In the genomic region with DNA sequence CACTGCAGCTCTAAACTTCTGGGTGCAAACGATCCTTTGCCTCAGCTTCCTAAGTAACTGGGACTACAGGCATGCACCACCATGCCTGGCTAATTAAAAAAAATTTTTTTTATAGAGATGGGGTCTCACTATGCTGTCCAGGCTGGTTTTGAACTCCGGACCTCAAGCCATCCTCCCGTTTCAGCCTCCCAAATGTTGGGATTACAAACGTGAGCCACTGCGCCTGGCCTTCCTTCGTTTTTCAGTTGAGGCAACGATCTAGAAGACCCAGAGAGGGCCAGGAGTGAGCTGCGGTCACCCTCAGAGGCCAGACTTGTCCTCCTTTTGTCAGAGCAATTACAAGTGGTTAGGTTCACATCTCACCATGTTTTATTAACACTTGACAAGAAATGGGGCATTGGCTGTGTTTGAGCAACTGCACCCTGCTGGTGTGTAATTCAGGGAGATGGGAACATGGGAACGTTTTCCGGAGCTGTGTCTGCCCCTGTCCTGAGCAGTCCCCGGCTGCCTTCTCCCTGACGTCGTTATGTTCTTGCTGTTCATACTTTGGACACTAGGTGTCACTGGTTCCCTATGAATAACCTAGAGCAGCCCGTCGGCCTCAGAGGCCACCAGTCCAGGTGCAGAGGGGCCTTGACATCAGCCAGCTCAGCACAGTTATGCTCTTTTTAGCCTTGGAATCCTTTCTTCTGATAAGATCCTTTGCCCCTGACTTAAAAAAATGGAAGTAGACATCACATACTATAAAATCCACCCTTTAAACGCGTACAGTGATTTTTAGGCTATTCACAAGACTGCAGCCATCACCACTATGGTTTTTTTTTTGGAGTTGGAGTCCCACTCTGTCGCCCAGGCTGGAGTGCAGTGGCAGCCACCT, we compare ENCODE assay signal across 8 cellular contexts.
DNase-seq lines count a peak whose midpoint lies in the region; ATAC-seq, FAIRE-seq and TF ChIP-seq lines count a peak whose summit lies in the region.

No MANE protein-coding gene starts in this region.

- ATAC-seq in GM23338, result peak; percentile 100
- peak; percentile 80 to 98 (median 96) for ATAC-seq in pancreas
- ATAC-seq in aorta (ENCODE audit: low FRiP score), result peak; percentile 81

- H3K4me2 ChIP-seq in GM23338, result no peak overlapping the region

- peaks cover 12% of the 10 kb centered on the region for H3K36me3 Mint-ChIP-seq in GM23338 (ENCODE audit: low read depth)

- peaks cover 60% of the 10 kb centered on the region for H3K9me3 Mint-ChIP-seq in GM23338

- peaks cover 10% of the 10 kb centered on the region for H3K27me3 Mint-ChIP-seq in GM23338 (ENCODE audit: insufficient read depth, low read depth, poor library complexity)

- 28 to 30% methylated on average over 18 of the region's 18 CpGs for WGBS in pancreas, 2 donors
- 35 to 36% methylated on average over 18 of the region's 18 CpGs for WGBS in aorta, 2 donors

- CTCF ChIA-PET in RWPE1 (lab: Yijun Ruan, JAX), result interaction anchor here (0.6 to 0.7 kb wide), 4 partner anchors 24 to 217 kb away, joined by 3 to 6 read pairs (median 3); no protein-coding TSS in a partner anchor

- POLR2A ChIA-PET in RWPE1 (lab: Yijun Ruan, JAX; ENCODE audit: low non-redundant PET), result no interaction called here

- H3K27ac Mint-ChIP-seq in GM23338, result no peak overlapping the region

- H3K27ac ChIP-seq in GM23338 (ENCODE audit: low read depth), result no peak overlapping the region
- H3K27ac ChIP-seq in RWPE1, result no peak overlapping the region
- no peak overlapping the region for H3K27ac ChIP-seq in pancreas
- no peak overlapping the region for H3K27ac ChIP-seq in aorta (ENCODE audit: low read depth in 1 of 2, low read length in 2 of 2)

- H3F3A ChIP-seq in GM23338 (replicated peaks; ENCODE audit: low read depth), result no peaks in the 10 kb centered on the region

- no peak overlapping the region for H2AFZ ChIP-seq in GM23338

- H3K9me3 ChIP-seq in pancreas, result no peaks in the 10 kb centered on the region
- peaks cover 11% of the 10 kb centered on the region for H3K9me3 ChIP-seq in aorta (ENCODE audit: control insufficient read depth, low read length)

- H3K79me2 ChIP-seq in GM23338 (replicated peaks; ENCODE audit: insufficient read depth), result no peaks in the 10 kb centered on the region

- H3K4me1 Mint-ChIP-seq in GM23338, result no peaks in the 10 kb centered on the region

- no peaks in the 10 kb centered on the region for H3K27me3 ChIP-seq in GM23338 (ENCODE audit: insufficient read depth)
- peaks cover 0 to 16% (median 2%) of the 10 kb centered on the region in 4 donors for H3K27me3 ChIP-seq in pancreas
- peaks cover 0 to 3% of the 10 kb centered on the region in 2 donors for H3K27me3 ChIP-seq in aorta (ENCODE audit: control insufficient read depth in 1 of 2, insufficient read depth in 2 of 2, low read length in 1 of 2)

- peak; percentile 93 for DNase-seq in GM03348 (ENCODE audit: low spot score)
- DNase-seq in GM23338 (ENCODE audit: low spot score), result peak; percentile 91
- DNase-seq in LNCaP clone FGC (ENCODE audit: low read depth), result peak; percentile 25
- DNase-seq in RWPE1 (ENCODE audit: low spot score), result peak; percentile 76
- peak; percentile 3 for DNase-seq in activated T-helper 9 cell treated with anti-CD3 and anti-CD28 coated beads, Interleukin-2, amount 50 U/mL, for 16 hours (ENCODE audit: low read depth)
- peak; percentile 56 to 84 for DNase-seq in frontal cortex (ENCODE audit: low spot score in 2 of 2)
- DNase-seq in pancreas, result peak in 5 of 6 donors; percentile 38 to 67 (median 46)
- DNase-seq in aorta, result no peak

- no peaks in the 10 kb centered on the region for H3K9me2 ChIP-seq in GM23338 (ENCODE audit: insufficient read depth)

- H3K4me3 Mint-ChIP-seq in GM23338, result no peak overlapping the region

- H3K4me3 ChIP-seq in GM23338, result no peak overlapping the region
- H3K4me3 ChIP-seq in LNCaP clone FGC (ENCODE audit: low read depth, low read length), result no peak overlapping the region
- H3K4me3 ChIP-seq in pancreas, result no peak overlapping the region
- H3K4me3 ChIP-seq in aorta (ENCODE audit: low read length in 2 of 2), result no peak overlapping the region

- FAIRE-seq in frontal cortex (lab: Jason Lieb, UNC), result no peak
- FAIRE-seq in pancreas (lab: Jason Lieb, UNC), result no peak

- intact Hi-C loops in pancreas (cut with DNase I) (no loop called here), aorta (cut with DNase I) (no loop called here)

- no peaks in the 10 kb centered on the region for H3K36me3 ChIP-seq in GM23338 (ENCODE audit: insufficient read depth)
- H3K36me3 ChIP-seq in pancreas, result no peaks in the 10 kb centered on the region
- no peaks in the 10 kb centered on the region for H3K36me3 ChIP-seq in aorta (ENCODE audit: control insufficient read depth in 1 of 2, insufficient read depth in 2 of 2, low read length in 1 of 2)

- H4K20me1 ChIP-seq in GM23338 (replicated peaks; ENCODE audit: insufficient read depth), result no peaks in the 10 kb centered on the region

- TF ChIP-seq CTCF in GM23338 (conservative IDR thresholded peaks at IDR 0.05; ENCODE audit: low read depth in 2 of 2), result peak; percentile 72 to 92
- peak; percentile 89 for TF ChIP-seq CTCF in LNCaP clone FGC (IDR thresholded peaks at IDR 0.05; ENCODE audit: control insufficient read depth, extremely low read depth, insufficient read depth)
- peak; percentile 88 for TF ChIP-seq CTCF in RWPE1 (conservative IDR thresholded peaks at IDR 0.05; ENCODE audit: low read depth)
- TF ChIP-seq CTCF in pancreas (IDR thresholded peaks at IDR 0.05), result peak; percentile 74 to 84 (median 78)

- no peaks in the 10 kb centered on the region for H3K4me1 ChIP-seq in GM23338 (ENCODE audit: insufficient read depth)
- H3K4me1 ChIP-seq in pancreas, result no peaks in the 10 kb centered on the region
- no peaks in the 10 kb centered on the region for H3K4me1 ChIP-seq in aorta (ENCODE audit: control insufficient read depth in 1 of 2, insufficient read depth in 2 of 2, low read length in 2 of 2)

TF ChIP-seq in GM23338, 12 proteins besides CTCF, POLR2A, EP300 and RAD21:
- TF ChIP-seq CREB1 (CRISPR knock-in tag; IDR thresholded peaks at IDR 0.05; ENCODE audit: low read depth) (no peak), REST (IDR thresholded peaks at IDR 0.05; ENCODE audit: unreplicated experiment) (no peak)

Comparison
In these comparisons a context has a peak if more than half of its experiments do, and no peak if none do; other contexts are left out.
1. DNase-seq: peak in GM03348 (single experiment), GM23338 (single experiment), LNCaP clone FGC (single experiment), RWPE1 (single experiment), activated T-helper 9 cell treated with anti-CD3 and anti-CD28 coated beads, Interleukin-2, amount 50 U/mL, for 16 hours (single experiment), frontal cortex (2 of 2) and pancreas (5 of 6); none in aorta (0 of 2).
2. Peak in every context shown above with its lines, with median percentiles within 50 percentile points of each other: ATAC-seq and CTCF ChIP-seq.